8 cellular contexts compared by ENCODE assay signal in genomic region chr5:80216753-80217596, GRCh38. TPM values are rescaled to one million over a fixed set of nuclear protein-coding genes. Genes with fewer than 3 reads are reported as not detected.
A peak's percentile ranks its signal among the peaks of the same experiment; 100 is the strongest.
DNase-seq lines count a peak whose midpoint lies in the region; ATAC-seq and TF ChIP-seq lines count a peak whose summit lies in the region.

No MANE protein-coding gene starts in this region.

- BruUV-seq in A673 (replicated peaks; lab: Mats Ljungman, UMichigan) = no TSS peak

- CTCF ChIA-PET in activated CD4-positive, alpha-beta memory T cell treated with anti-CD3 and anti-CD28 coated beads for 36 hours (lab: Charles Lee) = interaction anchor here (1.0 to 1.7 kb wide), 5 partner anchors 13 to 125 kb away, joined by 3 to 9 read pairs (median 5); no protein-coding TSS in a partner anchor
- CTCF ChIA-PET in A673 (lab: Charles Lee) = no interaction called here

- H3K4me3 Mint-ChIP-seq in activated CD4-positive, alpha-beta memory T cell treated with anti-CD3 and anti-CD28 coated beads for 36 hours = peak overlapping the region; percentile 73
- no peak overlapping the region for H3K4me3 Mint-ChIP-seq in stimulated activated memory B cell treated with anti-CD40 and anti-IgM and Interleukin-4, amounts not matched to agents 10 μg/mL and 1 μg/mL and 100 μg/mL, for 72 hours

- H3K27ac ChIP-seq in A673 (ENCODE audit: low read depth, low read length, poor library complexity, severe bottlenecking) = no peak overlapping the region

- TF ChIP-seq CTCF in LNCaP clone FGC (IDR thresholded peaks at IDR 0.05; ENCODE audit: control insufficient read depth, extremely low read depth, insufficient read depth) (no peak), A673 (conservative IDR thresholded peaks at IDR 0.05; ENCODE audit: low read depth, low read length) (no peak)

- intact Hi-C loops in activated CD4-positive, alpha-beta memory T cell treated with anti-CD3 and anti-CD28 coated beads for 36 hours (cut with micrococcal nuclease) = loop anchor here (1.0 to 2.0 kb wide), 2 partner anchors 23 to 58 kb away; no protein-coding TSS in a partner anchor
- intact Hi-C loops in left ventricle myocardium superior (cut with micrococcal nuclease) (no loop called here), A673 (cut with micrococcal nuclease; ENCODE audit: unreplicated experiment) (no loop called here)

- H3K4me1 ChIP-seq in A673 (ENCODE audit: insufficient read depth, low read length, poor library complexity, severe bottlenecking) = no peaks in the 10 kb centered on the region

- peak overlapping the region; percentile 91 for H3K27ac Mint-ChIP-seq in activated CD4-positive, alpha-beta memory T cell treated with anti-CD3 and anti-CD28 coated beads for 36 hours
- H3K27ac Mint-ChIP-seq in stimulated activated memory B cell treated with anti-CD40 and anti-IgM and Interleukin-4, amounts not matched to agents 10 μg/mL and 1 μg/mL and 100 μg/mL, for 72 hours = no peak overlapping the region

- DNase-seq in LNCaP clone FGC (ENCODE audit: low read depth) (peak; percentile 83), left ventricle myocardium superior (peak; percentile 84), A673 (ENCODE audit: low spot score) (no peak), SW 1271 (lab: John Stamatoyannopoulos, UW) (no peak)
- DNase-seq in activated CD4-positive, alpha-beta memory T cell treated with anti-CD3 and anti-CD28 coated beads for 36 hours = peak; percentile 64
- peak; percentile 13 for DNase-seq in stimulated activated naive CD4-positive, alpha-beta T cell treated with Interleukin-2 at 50 U/mL for 16 hours (lab: John Stamatoyannopoulos, UW)

- no peaks in the 10 kb centered on the region for H3K9me3 ChIP-seq in A673 (ENCODE audit: low read depth, low read length, poor library complexity, severe bottlenecking)

- H3K4me3 ChIP-seq in LNCaP clone FGC (ENCODE audit: low read depth, low read length) (no peak overlapping the region), A673 (ENCODE audit: low read depth, low read length, poor library complexity, severe bottlenecking) (no peak overlapping the region)

- POLR2A ChIA-PET in activated CD4-positive, alpha-beta memory T cell treated with anti-CD3 and anti-CD28 coated beads for 36 hours (lab: Charles Lee) = interaction anchor here (0.7 to 3.2 kb wide), 8 partner anchors 12 to 38 kb away, joined by 3 to 16 read pairs (median 6); partner anchors contain the start of gene SERINC5
- POLR2A ChIA-PET in A673 (lab: Charles Lee; ENCODE audit: low non-redundant PET) = no interaction called here

- peaks cover 85% of the 10 kb centered on the region for H3K4me1 Mint-ChIP-seq in activated CD4-positive, alpha-beta memory T cell treated with anti-CD3 and anti-CD28 coated beads for 36 hours (ENCODE audit: low read depth)
- peaks cover 19% of the 10 kb centered on the region for H3K4me1 Mint-ChIP-seq in stimulated activated memory B cell treated with anti-CD40 and anti-IgM and Interleukin-4, amounts not matched to agents 10 μg/mL and 1 μg/mL and 100 μg/mL, for 72 hours

- no peaks in the 10 kb centered on the region for H3K36me3 ChIP-seq in A673 (ENCODE audit: insufficient read depth, low read length, poor library complexity, severe bottlenecking)

- H3K27me3 ChIP-seq in A673 (replicated peaks; ENCODE audit: insufficient read depth, low read depth, low read length, poor library complexity) = no peaks in the 10 kb centered on the region

- H3K36me3 Mint-ChIP-seq in activated CD4-positive, alpha-beta memory T cell treated with anti-CD3 and anti-CD28 coated beads for 36 hours = peaks cover 14% of the 10 kb centered on the region
- H3K36me3 Mint-ChIP-seq in stimulated activated memory B cell treated with anti-CD40 and anti-IgM and Interleukin-4, amounts not matched to agents 10 μg/mL and 1 μg/mL and 100 μg/mL, for 72 hours = peaks cover 15% of the 10 kb centered on the region

- no peaks in the 10 kb centered on the region for H3K9me3 Mint-ChIP-seq in activated CD4-positive, alpha-beta memory T cell treated with anti-CD3 and anti-CD28 coated beads for 36 hours
- H3K9me3 Mint-ChIP-seq in stimulated activated memory B cell treated with anti-CD40 and anti-IgM and Interleukin-4, amounts not matched to agents 10 μg/mL and 1 μg/mL and 100 μg/mL, for 72 hours = no peaks in the 10 kb centered on the region

- H3K27me3 Mint-ChIP-seq in activated CD4-positive, alpha-beta memory T cell treated with anti-CD3 and anti-CD28 coated beads for 36 hours = no peaks in the 10 kb centered on the region
- no peaks in the 10 kb centered on the region for H3K27me3 Mint-ChIP-seq in stimulated activated memory B cell treated with anti-CD40 and anti-IgM and Interleukin-4, amounts not matched to agents 10 μg/mL and 1 μg/mL and 100 μg/mL, for 72 hours

- ATAC-seq in left ventricle myocardium superior (peak; percentile 94), HG03354 (IDR thresholded peaks at IDR 0.05; ENCODE audit: poor library complexity, severe bottlenecking, unreplicated experiment) (no peak)
- no peak for ATAC-seq in stimulated activated memory B cell treated with anti-CD40 and anti-IgM and Interleukin-4, amounts not matched to agents 10 μg/mL and 1 μg/mL and 100 μg/mL, for 72 hours

RNA-seq across cellular contexts. Expression of gene SERINC5, which starts 38.9 kb away (rescaled TPM):
- 10 to 100 TPM; 42.8 to 48.0 TPM for total RNA-seq in activated CD4-positive, alpha-beta memory T cell treated with anti-CD3 and anti-CD28 coated beads for 36 hours
- total RNA-seq in left ventricle myocardium superior (13.7 TPM), A673 (2021) (20.6 and 21.0 TPM in 2 replicates)

Comparison
In these comparisons a context has a peak if more than half of its experiments do, and no peak if none do; other contexts are left out.
1. DNase-seq: peak in LNCaP clone FGC (single experiment), activated CD4-positive, alpha-beta memory T cell treated with anti-CD3 and anti-CD28 coated beads for 36 hours (single experiment), left ventricle myocardium superior (single experiment) and stimulated activated naive CD4-positive, alpha-beta T cell treated with Interleukin-2 at 50 U/mL for 16 hours (single experiment); none in A673 (single experiment) and SW 1271 (0 of 2).